Comparison of ENCODE assay signal across 8 cellular contexts in the genomic region with DNA sequence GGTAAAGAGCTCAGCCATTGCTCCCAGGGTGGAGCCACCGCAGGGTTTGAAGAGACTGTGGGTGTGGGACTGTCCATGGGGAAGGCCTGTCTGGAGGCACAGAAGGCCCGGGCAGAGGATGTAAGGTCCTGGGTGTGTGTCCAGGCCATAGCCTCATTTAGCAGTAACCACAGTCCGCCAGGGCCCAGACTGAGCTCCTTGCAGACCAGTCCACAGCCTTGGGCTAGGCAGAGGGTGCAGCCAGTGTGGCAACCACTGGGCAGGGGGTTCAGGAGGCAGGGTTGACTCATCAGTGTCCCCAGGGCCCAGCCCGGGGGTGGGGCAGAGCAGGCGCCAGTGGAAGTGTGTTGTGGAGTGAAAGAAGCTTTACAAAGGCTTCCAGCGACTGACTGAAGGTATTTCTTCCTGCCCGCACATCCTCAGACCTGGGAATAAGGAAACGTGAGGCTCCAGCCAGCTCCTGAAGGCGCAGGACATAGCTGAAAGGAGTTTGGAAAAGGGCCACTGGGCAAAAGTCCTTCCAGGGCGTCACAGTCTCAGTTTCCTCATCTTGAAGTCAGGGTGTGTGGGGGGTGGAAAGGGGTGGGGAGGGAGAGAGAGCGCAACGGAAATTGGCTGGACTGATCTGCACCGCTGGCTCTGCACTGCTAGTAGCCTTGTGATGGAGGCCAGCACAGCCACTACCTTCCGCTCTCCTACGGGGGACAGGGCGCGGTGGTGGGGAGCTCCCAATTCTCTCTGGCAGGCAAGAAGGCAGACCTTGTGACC. TPM values are rescaled to one million over a fixed set of nuclear protein-coding genes. Genes with fewer than 3 reads are reported as not detected.
DNase-seq lines count a peak whose midpoint lies in the region; ATAC-seq and TF ChIP-seq lines count a peak whose summit lies in the region.

No MANE protein-coding gene starts in this region.

- H3K4me1 Mint-ChIP-seq in T-helper 17 cell: peaks cover 34% of the 10 kb centered on the region

- peak overlapping the region; percentile 68 for H3K9ac ChIP-seq in mucosa of stomach (ENCODE audit: low read length)

- H3K27me3 Mint-ChIP-seq in T-helper 17 cell: no peaks in the 10 kb centered on the region

- H3K27ac Mint-ChIP-seq in T-helper 17 cell: peak overlapping the region; percentile 93

- H3K4me3 Mint-ChIP-seq in T-helper 17 cell: peak overlapping the region; percentile 91

- DNase-seq in GM10248 (ENCODE audit: extremely low spot score) (peak; percentile 74), T-helper 17 cell (no peak), epithelial cell of proximal tubule (ENCODE audit: low read depth) (no peak), NCI-H2107 (lab: John Stamatoyannopoulos, UW) (no peak)

- H3K36me3 Mint-ChIP-seq in T-helper 17 cell (ENCODE audit: low read depth): no peaks in the 10 kb centered on the region

- H3K27me3 ChIP-seq in mucosa of stomach (ENCODE audit: control insufficient read depth, insufficient read depth, low read length): no peaks in the 10 kb centered on the region

- CTCF ChIA-PET in GM10248 (lab: Yijun Ruan, JAX): interaction anchor here (0.8 to 5.6 kb wide), 6 partner anchors 9 to 528 kb away, joined by 4 to 64 read pairs (median 7); no protein-coding TSS in a partner anchor

- H3K36me3 ChIP-seq in mucosa of stomach (ENCODE audit: control insufficient read depth, insufficient read depth, low read length): no peaks in the 10 kb centered on the region

- POLR2A ChIA-PET in GM10248 (lab: Yijun Ruan, JAX): interaction anchor here (0.6 kb wide), 1 partner anchor 100 kb away, joined by 5 read pairs; no protein-coding TSS in a partner anchor

- ATAC-seq in HG03064 (IDR thresholded peaks at IDR 0.05; ENCODE audit: low read depth, unreplicated experiment): peak; percentile 31
- no peak for ATAC-seq in T-helper 17 cell
- ATAC-seq in HG02981 (IDR thresholded peaks at IDR 0.05; ENCODE audit: unreplicated experiment): no peak
- no peak for ATAC-seq in GM18517 (IDR thresholded peaks at IDR 0.05; ENCODE audit: unreplicated experiment)

- H3K9me3 ChIP-seq in T-helper 17 cell (ENCODE audit: control insufficient read depth, low read length, poor library complexity, severe bottlenecking) (no peaks in the 10 kb centered on the region), mucosa of stomach (ENCODE audit: control insufficient read depth, low read length) (no peaks in the 10 kb centered on the region)

- TF ChIP-seq CTCF in GM10248 (IDR thresholded peaks at IDR 0.05; ENCODE audit: control extremely low read depth, extremely low read depth, low read depth, missing control alignments) (no peak), epithelial cell of proximal tubule (conservative IDR thresholded peaks at IDR 0.05; ENCODE audit: low read depth, low read length) (no peak)

- H3K4me1 ChIP-seq in mucosa of stomach (ENCODE audit: control insufficient read depth, insufficient read depth, low read length): peaks cover 11% of the 10 kb centered on the region

- peak overlapping the region; percentile 70 for H3K4me3 ChIP-seq in epithelial cell of proximal tubule (ENCODE audit: low read depth, low read length)
- peak overlapping the region; percentile 60 for H3K4me3 ChIP-seq in mucosa of stomach (ENCODE audit: low read length)

RNA-seq across cellular contexts. Expression of gene WNT11, which starts 27.8 kb away (rescaled TPM):
- total RNA-seq in T-helper 17 cell: 1 to 10 TPM in 1 of 2 donors, under 1 TPM in 1; 0.57 to 2.1 TPM
- total RNA-seq in epithelial cell of proximal tubule: not detected in 2 replicates
